In the genomic region with DNA sequence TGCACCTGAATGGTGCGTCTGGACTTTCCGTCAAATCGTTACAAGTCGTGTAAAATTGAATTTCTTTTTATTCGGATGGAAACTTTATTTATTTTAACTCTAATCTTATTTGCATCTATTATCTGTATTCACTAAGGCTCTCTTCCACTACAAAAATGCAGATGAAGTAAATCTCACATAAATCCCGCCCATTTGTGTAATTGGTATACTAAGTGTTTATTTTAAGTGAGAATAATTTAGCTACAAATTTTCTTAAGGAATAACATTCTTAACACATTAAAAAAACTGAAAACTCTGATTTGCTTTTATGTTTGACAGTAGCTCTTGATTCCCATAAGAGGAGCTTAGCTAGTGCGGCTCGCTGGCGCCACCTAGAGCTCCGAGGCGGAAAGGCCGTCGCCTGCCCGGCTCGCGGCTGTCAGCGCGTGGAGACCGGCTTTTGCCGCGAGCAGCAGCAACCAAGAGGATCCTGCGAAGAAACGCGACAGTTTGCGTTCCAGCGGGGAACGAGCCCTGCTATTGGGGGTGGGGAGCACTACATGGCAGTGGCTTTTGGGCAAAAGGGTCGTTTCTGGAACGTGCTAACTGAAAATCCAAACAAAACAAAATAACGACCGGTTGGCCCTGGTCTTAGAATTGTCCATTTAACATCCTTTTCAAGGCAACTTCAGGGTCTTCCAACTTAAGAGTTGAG, we compare ENCODE assay signal across 1 cellular context.
TF ChIP-seq lines count a peak whose summit lies in the region.

No MANE protein-coding gene starts in this region.

TF ChIP-seq in K562, 482 proteins besides CTCF, POLR2A, EP300 and RAD21 (continued from another document and continues in another):
- TF ChIP-seq, protein P1, sequence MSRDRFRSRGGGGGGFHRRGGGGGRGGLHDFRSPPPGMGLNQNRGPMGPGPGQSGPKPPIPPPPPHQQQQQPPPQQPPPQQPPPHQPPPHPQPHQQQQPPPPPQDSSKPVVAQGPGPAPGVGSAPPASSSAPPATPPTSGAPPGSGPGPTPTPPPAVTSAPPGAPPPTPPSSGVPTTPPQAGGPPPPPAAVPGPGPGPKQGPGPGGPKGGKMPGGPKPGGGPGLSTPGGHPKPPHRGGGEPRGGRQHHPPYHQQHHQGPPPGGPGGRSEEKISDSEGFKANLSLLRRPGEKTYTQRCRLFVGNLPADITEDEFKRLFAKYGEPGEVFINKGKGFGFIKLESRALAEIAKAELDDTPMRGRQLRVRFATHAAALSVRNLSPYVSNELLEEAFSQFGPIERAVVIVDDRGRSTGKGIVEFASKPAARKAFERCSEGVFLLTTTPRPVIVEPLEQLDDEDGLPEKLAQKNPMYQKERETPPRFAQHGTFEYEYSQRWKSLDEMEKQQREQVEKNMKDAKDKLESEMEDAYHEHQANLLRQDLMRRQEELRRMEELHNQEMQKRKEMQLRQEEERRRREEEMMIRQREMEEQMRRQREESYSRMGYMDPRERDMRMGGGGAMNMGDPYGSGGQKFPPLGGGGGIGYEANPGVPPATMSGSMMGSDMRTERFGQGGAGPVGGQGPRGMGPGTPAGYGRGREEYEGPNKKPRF (IDR thresholded peaks at IDR 0.05; ENCODE audit: low read depth, low read length): no peak
- no peak for TF ChIP-seq RREB1 (CRISPR knock-in tag; IDR thresholded peaks at IDR 0.05)
- TF ChIP-seq, protein P2, sequence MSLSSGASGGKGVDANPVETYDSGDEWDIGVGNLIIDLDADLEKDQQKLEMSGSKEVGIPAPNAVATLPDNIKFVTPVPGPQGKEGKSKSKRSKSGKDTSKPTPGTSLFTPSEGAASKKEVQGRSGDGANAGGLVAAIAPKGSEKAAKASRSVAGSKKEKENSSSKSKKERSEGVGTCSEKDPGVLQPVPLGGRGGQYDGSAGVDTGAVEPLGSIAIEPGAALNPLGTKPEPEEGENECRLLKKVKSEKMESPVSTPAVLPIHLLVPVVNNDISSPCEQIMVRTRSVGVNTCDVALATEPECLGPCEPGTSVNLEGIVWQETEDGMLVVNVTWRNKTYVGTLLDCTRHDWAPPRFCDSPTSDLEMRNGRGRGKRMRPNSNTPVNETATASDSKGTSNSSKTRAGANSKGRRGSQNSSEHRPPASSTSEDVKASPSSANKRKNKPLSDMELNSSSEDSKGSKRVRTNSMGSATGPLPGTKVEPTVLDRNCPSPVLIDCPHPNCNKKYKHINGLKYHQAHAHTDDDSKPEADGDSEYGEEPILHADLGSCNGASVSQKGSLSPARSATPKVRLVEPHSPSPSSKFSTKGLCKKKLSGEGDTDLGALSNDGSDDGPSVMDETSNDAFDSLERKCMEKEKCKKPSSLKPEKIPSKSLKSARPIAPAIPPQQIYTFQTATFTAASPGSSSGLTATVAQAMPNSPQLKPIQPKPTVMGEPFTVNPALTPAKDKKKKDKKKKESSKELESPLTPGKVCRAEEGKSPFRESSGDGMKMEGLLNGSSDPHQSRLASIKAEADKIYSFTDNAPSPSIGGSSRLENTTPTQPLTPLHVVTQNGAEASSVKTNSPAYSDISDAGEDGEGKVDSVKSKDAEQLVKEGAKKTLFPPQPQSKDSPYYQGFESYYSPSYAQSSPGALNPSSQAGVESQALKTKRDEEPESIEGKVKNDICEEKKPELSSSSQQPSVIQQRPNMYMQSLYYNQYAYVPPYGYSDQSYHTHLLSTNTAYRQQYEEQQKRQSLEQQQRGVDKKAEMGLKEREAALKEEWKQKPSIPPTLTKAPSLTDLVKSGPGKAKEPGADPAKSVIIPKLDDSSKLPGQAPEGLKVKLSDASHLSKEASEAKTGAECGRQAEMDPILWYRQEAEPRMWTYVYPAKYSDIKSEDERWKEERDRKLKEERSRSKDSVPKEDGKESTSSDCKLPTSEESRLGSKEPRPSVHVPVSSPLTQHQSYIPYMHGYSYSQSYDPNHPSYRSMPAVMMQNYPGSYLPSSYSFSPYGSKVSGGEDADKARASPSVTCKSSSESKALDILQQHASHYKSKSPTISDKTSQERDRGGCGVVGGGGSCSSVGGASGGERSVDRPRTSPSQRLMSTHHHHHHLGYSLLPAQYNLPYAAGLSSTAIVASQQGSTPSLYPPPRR (CRISPR knock-in tag; IDR thresholded peaks at IDR 0.05; ENCODE audit: borderline replicate concordance): no peak
- TF ChIP-seq CHD4 (IDR thresholded peaks at IDR 0.05; ENCODE audit: insufficient read depth, insufficient replicate concordance, low read depth, low read length, poor library complexity, severe bottlenecking): no peak
- TF ChIP-seq ZNF586 (CRISPR knock-in tag; conservative IDR thresholded peaks at IDR 0.05): no peak
- TF ChIP-seq MAX (CRISPR knock-in tag; IDR thresholded peaks at IDR 0.05): peak; percentile 87
- no peak for TF ChIP-seq NFXL1 (CRISPR knock-in tag; IDR thresholded peaks at IDR 0.05)
- TF ChIP-seq, protein P3, sequence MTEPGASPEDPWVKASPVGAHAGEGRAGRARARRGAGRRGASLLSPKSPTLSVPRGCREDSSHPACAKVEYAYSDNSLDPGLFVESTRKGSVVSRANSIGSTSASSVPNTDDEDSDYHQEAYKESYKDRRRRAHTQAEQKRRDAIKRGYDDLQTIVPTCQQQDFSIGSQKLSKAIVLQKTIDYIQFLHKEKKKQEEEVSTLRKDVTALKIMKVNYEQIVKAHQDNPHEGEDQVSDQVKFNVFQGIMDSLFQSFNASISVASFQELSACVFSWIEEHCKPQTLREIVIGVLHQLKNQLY (CRISPR knock-in tag; conservative IDR thresholded peaks at IDR 0.05): no peak
- no peak for TF ChIP-seq FOXK2 (conservative IDR thresholded peaks at IDR 0.05 in 1 of 2, IDR thresholded peaks at IDR 0.05 in 1 of 2; ENCODE audit: low read depth in 2 of 2)
- peak; percentile 49; the same call in 1 of the 2 replicates for TF ChIP-seq E2F3 (CRISPR knock-in tag; IDR thresholded peaks at IDR 0.05)
- TF ChIP-seq MYC (IDR thresholded peaks at IDR 0.05; ENCODE audit: low read depth, low read length): peak; percentile 58; the same call in 1 of the 2 replicates
- TF ChIP-seq MYC (CRISPR knock-in tag; IDR thresholded peaks at IDR 0.05; ENCODE audit: borderline replicate concordance, low read depth): no peak
- TF ChIP-seq TEAD1 (CRISPR knock-in tag; IDR thresholded peaks at IDR 0.05): peak; percentile 19 to 57; a peak in 1 of 4 replicates
- TF ChIP-seq UBTF (IDR thresholded peaks at IDR 0.05; ENCODE audit: borderline replicate concordance in 1 of 2, low read depth in 2 of 2, low read length in 2 of 2): 0 out of 4 replicates have a peak, but pooled peaks of 1 of the 2 experiments have one; percentile 44
- no peak for TF ChIP-seq FIP1L1 (IDR thresholded peaks at IDR 0.05; ENCODE audit: low read depth, low read length, poor library complexity, severe bottlenecking)
- TF ChIP-seq ZHX1 (conservative IDR thresholded peaks at IDR 0.05; ENCODE audit: low read length): no peak
- TF ChIP-seq RERE (CRISPR knock-in tag; IDR thresholded peaks at IDR 0.05; ENCODE audit: borderline replicate concordance): no peak
- no peak for TF ChIP-seq SMARCA4 (IDR thresholded peaks at IDR 0.05)
- TF ChIP-seq NELFE (IDR thresholded peaks at IDR 0.05; ENCODE audit: insufficient read depth, insufficient read length): no peak
- TF ChIP-seq HMGN3 (IDR thresholded peaks at IDR 0.05; ENCODE audit: borderline replicate concordance, extremely low read depth, insufficient read length, low read depth, low read length): peak; percentile 49
